ENCODE assay signal across 8 cellular contexts in the genomic region with DNA sequence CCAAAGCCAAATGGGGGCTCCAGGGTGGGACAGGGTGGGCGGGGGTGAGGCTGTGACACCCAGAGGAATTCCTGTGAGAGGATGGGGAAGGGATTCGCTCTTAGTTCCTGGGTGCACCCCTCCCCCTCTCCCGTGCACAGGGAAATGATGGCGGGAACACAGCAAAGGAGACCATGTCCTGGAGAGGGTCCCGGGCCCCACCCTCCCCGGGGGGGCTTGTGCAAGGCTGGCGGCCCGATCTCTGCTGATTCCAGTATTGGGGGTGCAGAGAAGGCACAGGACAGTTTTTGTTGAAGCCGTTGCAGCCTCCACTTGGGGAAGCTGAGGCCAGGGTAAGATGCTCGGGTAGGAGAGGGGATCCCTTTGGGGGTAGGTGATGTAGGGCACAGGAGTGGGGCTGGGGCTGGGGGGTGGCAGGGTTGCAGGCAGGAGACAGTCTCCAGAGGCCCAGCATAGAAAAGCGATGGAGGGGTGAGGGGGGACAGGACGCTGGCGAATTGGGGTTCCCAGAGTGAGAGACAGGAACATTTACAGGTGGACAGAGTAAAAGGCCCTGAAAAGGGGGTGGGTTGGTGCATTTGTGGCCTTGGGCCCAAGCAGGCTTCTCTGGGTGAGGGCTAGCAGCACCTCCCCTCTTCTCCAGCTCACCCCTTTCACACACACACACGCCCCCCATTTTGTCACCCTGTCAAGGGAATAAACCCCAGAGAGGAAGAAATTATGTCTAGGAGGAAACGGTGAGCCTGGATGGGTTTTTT. TPM values are rescaled to one million over a fixed set of nuclear protein-coding genes. Genes with fewer than 3 reads are reported as not detected.
DNase-seq lines count a peak whose midpoint lies in the region; ATAC-seq and TF ChIP-seq lines count a peak whose summit lies in the region.

No MANE protein-coding gene starts in this region.

- no peaks in the 10 kb centered on the region for H3K36me3 ChIP-seq in right lobe of liver
- H3K36me3 ChIP-seq in thoracic aorta = no peaks in the 10 kb centered on the region

- peaks cover 0 to 20% (median 6%) of the 10 kb centered on the region in 4 donors for H3K4me1 ChIP-seq in right lobe of liver
- H3K4me1 ChIP-seq in thoracic aorta (ENCODE audit: control insufficient read depth in 1 of 2, low read depth in 2 of 2) = peaks cover 15 to 25% of the 10 kb centered on the region in 2 donors

- no peak for ATAC-seq in right lobe of liver
- no peak for ATAC-seq in thoracic aorta (ENCODE audit: insufficient number of reproducible peaks, low FRiP score, low read depth)
- no peak for ATAC-seq in GM19397 (IDR thresholded peaks at IDR 0.05; ENCODE audit: unreplicated experiment)

- peak; percentile 56 for DNase-seq in activated CD8-positive, alpha-beta memory T cell treated with anti-CD3 and anti-CD28 coated beads for 24 hours
- DNase-seq in activated CD8-positive, alpha-beta memory T cell treated with anti-CD3 and anti-CD28 coated beads, Interleukin-2, amount 50 U/mL, for 4 hours = no peak
- no peak for DNase-seq in astrocyte of the spinal cord (ENCODE audit: low read depth, low spot score)
- no peak for DNase-seq in right lobe of liver
- no peak for DNase-seq in thoracic aorta (ENCODE audit: low spot score)
- no peak for DNase-seq in GOT3 (lab: John Stamatoyannopoulos, UW)
- no peak for DNase-seq in iPS-NIHi7 (ENCODE audit: extremely low spot score)

- 24% methylated on average over 10 of the region's 15 CpGs for WGBS in right lobe of liver (ENCODE audit: insufficient coverage, low coverage, low lambda C conversion rate, missing lambda C conversion rate)

- intact Hi-C loops in right lobe of liver (cut with DNase I) = no loop called here

- no peaks in the 10 kb centered on the region for H3K9me3 ChIP-seq in right lobe of liver
- no peaks in the 10 kb centered on the region for H3K9me3 ChIP-seq in thoracic aorta

- H3K27ac ChIP-seq in right lobe of liver (peak overlapping the region in 2 of 3 donors; percentile 71 to 94), thoracic aorta (peak overlapping the region; percentile 88 to 94)

- TF ChIP-seq CTCF in astrocyte of the spinal cord (IDR thresholded peaks at IDR 0.05; ENCODE audit: low read depth, low read length) (no peak), right lobe of liver (IDR thresholded peaks at IDR 0.05) (no peak), thoracic aorta (IDR thresholded peaks at IDR 0.05) (no peak)

- in situ Hi-C loops in astrocyte of the spinal cord (cut with HindIII; ENCODE audit: low sequenced_read_pairs) = no loop called here

- no peaks in the 10 kb centered on the region for H3K27me3 ChIP-seq in right lobe of liver
- H3K27me3 ChIP-seq in thoracic aorta (replicated peaks; ENCODE audit: insufficient read depth) = no peaks in the 10 kb centered on the region

- H3K4me3 ChIP-seq in astrocyte of the spinal cord (ENCODE audit: low read depth, low read length) (peak overlapping the region; percentile 82), right lobe of liver (peak overlapping the region; percentile 55 to 82 (median 62)), thoracic aorta (peak overlapping the region; percentile 96)

- no peak for TF ChIP-seq POLR2A in right lobe of liver (IDR thresholded peaks at IDR 0.05)

RNA-seq across cellular contexts. Expression of a gene that starts 38.5 kb away (rescaled TPM):
- total RNA-seq in right lobe of liver = 10 to 100 TPM; 17.4 to 36.9 (median 20.1) TPM
- total RNA-seq in thoracic aorta = 10 to 100 TPM; 12.0 to 23.9 TPM
